ENCODE assay signal across 8 cellular contexts in the genomic region with DNA sequence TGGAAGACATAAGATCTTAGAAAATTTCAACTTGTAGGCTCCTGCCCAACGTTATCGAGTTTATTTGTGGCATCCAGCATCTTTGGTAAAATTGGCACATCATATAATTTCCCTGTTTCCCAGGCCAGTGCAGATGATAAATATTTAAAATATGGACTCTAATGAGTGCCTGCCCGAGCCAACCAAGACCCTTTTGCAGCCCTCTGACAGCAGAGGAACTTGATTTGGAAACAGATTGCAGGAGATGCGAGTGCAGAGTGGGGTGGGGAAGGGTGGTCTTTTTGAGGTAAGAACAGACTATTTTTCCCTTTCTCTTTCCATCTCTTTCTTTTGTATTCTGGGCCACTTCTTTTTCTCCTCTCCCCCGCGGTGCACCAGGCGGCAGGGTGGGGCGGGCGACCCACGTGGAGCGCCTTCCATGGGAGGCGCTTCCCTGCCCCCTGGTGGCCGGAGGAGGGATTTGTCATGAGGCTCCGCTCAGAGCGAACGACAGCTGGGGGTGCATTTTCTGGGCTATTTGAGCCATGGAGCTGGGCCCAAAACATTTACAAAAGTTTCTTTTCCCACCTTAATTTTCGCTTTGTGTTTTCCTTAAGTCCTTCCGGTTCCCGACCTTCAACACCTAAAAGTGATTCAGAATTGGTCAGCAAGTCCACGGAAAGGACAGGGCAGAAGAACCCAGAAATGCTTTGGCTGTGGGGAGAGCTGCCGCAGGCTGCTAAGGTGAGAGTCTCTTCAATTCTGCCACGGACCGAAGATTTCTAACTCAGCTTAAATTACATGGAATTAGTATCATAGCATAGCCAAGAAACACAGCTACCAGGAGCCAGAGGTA. TPM values are rescaled to one million over a fixed set of nuclear protein-coding genes. Genes with fewer than 3 reads are reported as not detected.
A peak's percentile ranks its signal among the peaks of the same experiment; 100 is the strongest.
DNase-seq lines count a peak whose midpoint lies in the region; ATAC-seq and TF ChIP-seq lines count a peak whose summit lies in the region.

No MANE protein-coding gene starts in this region.

- H3K9me3 ChIP-seq in CD4-positive, CD25-positive, alpha-beta regulatory T cell (ENCODE audit: control insufficient read depth in 2 of 2, low read length in 2 of 2), result no peaks in the 10 kb centered on the region
- no peaks in the 10 kb centered on the region for H3K9me3 ChIP-seq in endocrine pancreas (ENCODE audit: control insufficient read depth, low read length)
- no peaks in the 10 kb centered on the region for H3K9me3 ChIP-seq in mucosa of descending colon

- intact Hi-C loops in mucosa of descending colon (cut with DNase I, micrococcal nuclease), result loop anchor here in 1 of 2 donors (5.0 kb wide), 1 partner anchor 87 kb away; no protein-coding TSS in a partner anchor

- DNase-seq in CD4-positive, CD25-positive, alpha-beta regulatory T cell, result peak; percentile 76 to 84 (median 80)
- DNase-seq in GM19240 (ENCODE audit: insufficient read length, low spot score) (peak; percentile 83), NCI-H774 (lab: John Stamatoyannopoulos, UW) (peak; percentile 53), mucosa of descending colon (peak; percentile 87 to 88 (median 87))
- peak; percentile 62 to 82 (median 79) for DNase-seq in activated CD8-positive, alpha-beta memory T cell treated with anti-CD3 and anti-CD28 coated beads for 48 hours (ENCODE audit: low read depth in 2 of 3, low spot score in 2 of 3)
- DNase-seq in stimulated activated CD8-positive, alpha-beta memory T cell treated with anti-CD3 and anti-CD28 coated beads, Interleukin-4, amount 100 ng/mL, for 48 hours, result peak; percentile 94

- H3K9me3 Mint-ChIP-seq in CD4-positive, CD25-positive, alpha-beta regulatory T cell, result no peaks in the 10 kb centered on the region

- no peaks in the 10 kb centered on the region for H3K27me3 ChIP-seq in CD4-positive, CD25-positive, alpha-beta regulatory T cell (ENCODE audit: control insufficient read depth, insufficient read depth, low read length)
- H3K27me3 ChIP-seq in endocrine pancreas (ENCODE audit: control insufficient read depth, insufficient read depth, low read length), result no peaks in the 10 kb centered on the region

- H3K27me3 Mint-ChIP-seq in CD4-positive, CD25-positive, alpha-beta regulatory T cell, result no peaks in the 10 kb centered on the region

- peaks cover 31% of the 10 kb centered on the region for H3K4me1 ChIP-seq in CD4-positive, CD25-positive, alpha-beta regulatory T cell (ENCODE audit: control insufficient read depth, insufficient read depth, low read length, poor library complexity, severe bottlenecking)
- H3K4me1 ChIP-seq in endocrine pancreas (ENCODE audit: control insufficient read depth, insufficient read depth, low read length) (no peaks in the 10 kb centered on the region), mucosa of descending colon (ENCODE audit: low read depth) (peaks cover 9% of the 10 kb centered on the region)

- H3K36me3 ChIP-seq in CD4-positive, CD25-positive, alpha-beta regulatory T cell (ENCODE audit: control insufficient read depth, insufficient read depth, low read length), result peaks cover 61% of the 10 kb centered on the region
- H3K36me3 ChIP-seq in endocrine pancreas (ENCODE audit: control insufficient read depth, insufficient read depth, low read length) (peaks cover 11% of the 10 kb centered on the region), mucosa of descending colon (ENCODE audit: low read depth) (no peaks in the 10 kb centered on the region)

- ATAC-seq in CD4-positive, CD25-positive, alpha-beta regulatory T cell (ENCODE audit: low read depth in 2 of 2), result peak; percentile 86 to 89
- peak; percentile 73 for ATAC-seq in HG03378 (IDR thresholded peaks at IDR 0.05; ENCODE audit: unreplicated experiment)
- peak; percentile 96 for ATAC-seq in mucosa of descending colon

- H3K36me3 Mint-ChIP-seq in CD4-positive, CD25-positive, alpha-beta regulatory T cell, result peaks cover 42% of the 10 kb centered on the region

- H3K9ac ChIP-seq in endocrine pancreas (ENCODE audit: control insufficient read depth, insufficient read depth, low read length), result peak overlapping the region; percentile 27

- no peak overlapping the region for H3K27ac ChIP-seq in CD4-positive, CD25-positive, alpha-beta regulatory T cell (ENCODE audit: insufficient read depth, low read length, poor library complexity, severe bottlenecking)

- H3K4me3 ChIP-seq in CD4-positive, CD25-positive, alpha-beta regulatory T cell (ENCODE audit: low read depth, low read length), result peak overlapping the region; percentile 66
- no peak overlapping the region for H3K4me3 ChIP-seq in endocrine pancreas (ENCODE audit: control insufficient read depth, insufficient read depth, low read length)
- H3K4me3 ChIP-seq in mucosa of descending colon, result no peak overlapping the region

- H3K4me1 Mint-ChIP-seq in CD4-positive, CD25-positive, alpha-beta regulatory T cell, result peaks cover 31 to 44% (median 38%) of the 10 kb centered on the region in 4 donors

- H3K27ac Mint-ChIP-seq in CD4-positive, CD25-positive, alpha-beta regulatory T cell, result peak overlapping the region; percentile 88 to 94 (median 89)

- peak overlapping the region; percentile 70 to 88 (median 76) for H3K4me3 Mint-ChIP-seq in CD4-positive, CD25-positive, alpha-beta regulatory T cell

- peak; percentile 79 for TF ChIP-seq CTCF in mucosa of descending colon (IDR thresholded peaks at IDR 0.05)

RNA-seq across cellular contexts. Expression of a gene that starts 32.7 kb away (rescaled TPM):
- total RNA-seq in CD4-positive, CD25-positive, alpha-beta regulatory T cell, result 94.9 TPM
- polyA plus RNA-seq in CD4-positive, CD25-positive, alpha-beta regulatory T cell, result 10 to 100 TPM; 20.3 to 27.0 (median 24.4) TPM
- total RNA-seq in mucosa of descending colon, result 10 to 100 TPM; 29.7 to 38.4 (median 30.4) TPM
